ENCODE assay signal across 1 cellular context in the genomic region with DNA sequence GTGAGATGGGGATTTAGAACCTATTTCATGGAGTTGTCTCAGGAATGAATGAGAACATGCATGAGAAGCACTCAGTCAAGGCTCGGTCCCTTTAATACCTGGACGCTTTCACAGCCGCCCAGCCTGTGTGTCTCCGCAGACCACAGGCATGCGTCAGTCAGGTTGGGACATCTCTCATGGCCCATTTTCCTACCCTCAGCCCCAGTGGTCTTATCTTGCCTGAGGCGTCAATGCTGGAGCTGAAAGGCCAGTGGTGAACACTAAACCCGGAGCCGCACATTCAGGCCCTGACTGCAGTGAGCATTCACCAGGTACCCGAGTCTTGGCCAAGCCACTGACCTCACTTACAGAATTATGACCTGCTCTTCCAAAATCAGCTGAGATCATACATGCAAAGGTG.
TF ChIP-seq lines count a peak whose summit lies in the region.

No MANE protein-coding gene starts in this region.

TF ChIP-seq in K562, 482 proteins besides CTCF, POLR2A, EP300 and RAD21 (continued from another document):
- TF ChIP-seq, protein P1, sequence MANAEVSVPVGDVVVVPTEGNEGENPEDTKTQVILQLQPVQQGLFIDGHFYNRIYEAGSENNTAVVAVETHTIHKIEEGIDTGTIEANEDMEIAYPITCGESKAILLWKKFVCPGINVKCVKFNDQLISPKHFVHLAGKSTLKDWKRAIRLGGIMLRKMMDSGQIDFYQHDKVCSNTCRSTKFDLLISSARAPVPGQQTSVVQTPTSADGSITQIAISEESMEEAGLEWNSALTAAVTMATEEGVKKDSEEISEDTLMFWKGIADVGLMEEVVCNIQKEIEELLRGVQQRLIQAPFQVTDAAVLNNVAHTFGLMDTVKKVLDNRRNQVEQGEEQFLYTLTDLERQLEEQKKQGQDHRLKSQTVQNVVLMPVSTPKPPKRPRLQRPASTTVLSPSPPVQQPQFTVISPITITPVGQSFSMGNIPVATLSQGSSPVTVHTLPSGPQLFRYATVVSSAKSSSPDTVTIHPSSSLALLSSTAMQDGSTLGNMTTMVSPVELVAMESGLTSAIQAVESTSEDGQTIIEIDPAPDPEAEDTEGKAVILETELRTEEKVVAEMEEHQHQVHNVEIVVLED (CRISPR knock-in tag; IDR thresholded peaks at IDR 0.05): no peak
- TF ChIP-seq SIRT6 (IDR thresholded peaks at IDR 0.05; ENCODE audit: low read depth, low read length) (no peak), ZNF143 (CRISPR knock-in tag; IDR thresholded peaks at IDR 0.05) (no peak), HOXB6 (CRISPR knock-in tag; IDR thresholded peaks at IDR 0.05; ENCODE audit: borderline replicate concordance) (no peak), TAF7 (tag; IDR thresholded peaks at IDR 0.05) (no peak), KAT2B (IDR thresholded peaks at IDR 0.05; ENCODE audit: low read depth, low read length) (no peak), PHF20 (IDR thresholded peaks at IDR 0.05; ENCODE audit: partially characterized antibody) (no peak)
- TF ChIP-seq, protein P2, sequence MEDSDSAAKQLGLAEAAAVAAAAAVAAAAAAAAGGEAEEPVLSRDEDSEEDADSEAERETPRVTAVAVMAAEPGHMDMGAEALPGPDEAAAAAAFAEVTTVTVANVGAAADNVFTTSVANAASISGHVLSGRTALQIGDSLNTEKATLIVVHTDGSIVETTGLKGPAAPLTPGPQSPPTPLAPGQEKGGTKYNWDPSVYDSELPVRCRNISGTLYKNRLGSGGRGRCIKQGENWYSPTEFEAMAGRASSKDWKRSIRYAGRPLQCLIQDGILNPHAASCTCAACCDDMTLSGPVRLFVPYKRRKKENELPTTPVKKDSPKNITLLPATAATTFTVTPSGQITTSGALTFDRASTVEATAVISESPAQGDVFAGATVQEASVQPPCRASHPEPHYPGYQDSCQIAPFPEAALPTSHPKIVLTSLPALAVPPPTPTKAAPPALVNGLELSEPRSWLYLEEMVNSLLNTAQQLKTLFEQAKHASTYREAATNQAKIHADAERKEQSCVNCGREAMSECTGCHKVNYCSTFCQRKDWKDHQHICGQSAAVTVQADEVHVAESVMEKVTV (CRISPR knock-in tag; IDR thresholded peaks at IDR 0.05): no peak
- TF ChIP-seq, protein P3, sequence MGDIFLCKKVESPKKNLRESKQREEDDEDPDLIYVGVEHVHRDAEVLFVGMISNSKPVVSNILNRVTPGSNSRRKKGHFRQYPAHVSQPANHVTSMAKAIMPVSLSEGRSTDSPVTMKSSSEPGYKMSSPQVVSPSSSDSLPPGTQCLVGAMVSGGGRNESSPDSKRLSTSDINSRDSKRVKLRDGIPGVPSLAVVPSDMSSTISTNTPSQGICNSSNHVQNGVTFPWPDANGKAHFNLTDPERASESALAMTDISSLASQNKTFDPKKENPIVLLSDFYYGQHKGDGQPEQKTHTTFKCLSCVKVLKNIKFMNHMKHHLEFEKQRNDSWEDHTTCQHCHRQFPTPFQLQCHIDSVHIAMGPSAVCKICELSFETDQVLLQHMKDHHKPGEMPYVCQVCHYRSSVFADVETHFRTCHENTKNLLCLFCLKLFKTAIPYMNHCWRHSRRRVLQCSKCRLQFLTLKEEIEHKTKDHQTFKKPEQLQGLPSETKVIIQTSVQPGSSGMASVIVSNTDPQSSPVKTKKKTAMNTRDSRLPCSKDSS (IDR thresholded peaks at IDR 0.05; ENCODE audit: low read depth, partially characterized antibody): no peak
- TF ChIP-seq, protein P4, sequence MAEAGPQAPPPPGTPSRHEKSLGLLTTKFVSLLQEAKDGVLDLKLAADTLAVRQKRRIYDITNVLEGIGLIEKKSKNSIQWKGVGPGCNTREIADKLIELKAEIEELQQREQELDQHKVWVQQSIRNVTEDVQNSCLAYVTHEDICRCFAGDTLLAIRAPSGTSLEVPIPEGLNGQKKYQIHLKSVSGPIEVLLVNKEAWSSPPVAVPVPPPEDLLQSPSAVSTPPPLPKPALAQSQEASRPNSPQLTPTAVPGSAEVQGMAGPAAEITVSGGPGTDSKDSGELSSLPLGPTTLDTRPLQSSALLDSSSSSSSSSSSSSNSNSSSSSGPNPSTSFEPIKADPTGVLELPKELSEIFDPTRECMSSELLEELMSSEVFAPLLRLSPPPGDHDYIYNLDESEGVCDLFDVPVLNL (CRISPR knock-in tag; IDR thresholded peaks at IDR 0.05; ENCODE audit: low read depth): no peak
TF ChIP-seq in K562: peak in this region for 0.
